In genomic region chr6:33962673-33963072, GRCh38 we compare ENCODE assay signal across 19 cellular contexts.
"Had no signal": no experiment of that assay in that cellular context is flagged by ENCODE, and none has a peak within 500 bp of the region (broad histone marks: within the 10 kb centered on the region; RNA-seq: fewer than 3 reads in every experiment).

No MANE protein-coding gene starts in this region.

- ATAC-seq: body of pancreas; natural killer cell treated with Interleukin-12 subunit alpha and Interleukin-12 subunit beta and Interleukin-15 and Interleukin-18, amount 100 ng/mL, for 72 hours; psoas muscle; SK-N-SH treated with all-trans-retinoic acid at 6 μM for 48 hours; stimulated activated naive B cell treated with anti-CD40 and anti-IgM and Interleukin-4, amounts not matched to agents 10 μg/mL and 1 μg/mL and 100 μg/mL, for 72 hours had no signal

- H3K4me1 ChIP-seq: body of pancreas, psoas muscle, tibial nerve had no signal

- H3K9me3 ChIP-seq: body of pancreas, psoas muscle had no signal

- H3K36me3 Mint-ChIP-seq: activated naive CD8-positive, alpha-beta T cell; natural killer cell treated with Interleukin-12 subunit alpha and Interleukin-12 subunit beta and Interleukin-15 and Interleukin-18, amount 100 ng/mL, for 72 hours; stimulated activated naive B cell treated with anti-CD40 and anti-IgM and Interleukin-4, amounts not matched to agents 10 μg/mL and 1 μg/mL and 100 μg/mL, for 72 hours had no signal

- H3K9me3 Mint-ChIP-seq: central memory CD8-positive, alpha-beta T cell; natural killer cell treated with Interleukin-12 subunit alpha and Interleukin-12 subunit beta and Interleukin-15 and Interleukin-18, amount 100 ng/mL, for 72 hours had no signal

- H3K27me3 ChIP-seq: body of pancreas had no signal

- H3K27ac Mint-ChIP-seq: activated naive CD8-positive, alpha-beta T cell; natural killer cell treated with Interleukin-12 subunit alpha and Interleukin-12 subunit beta and Interleukin-15 and Interleukin-18, amount 100 ng/mL, for 72 hours; stimulated activated naive B cell treated with anti-CD40 and anti-IgM and Interleukin-4, amounts not matched to agents 10 μg/mL and 1 μg/mL and 100 μg/mL, for 72 hours had no signal

- DNase-seq: activated CD4-positive, alpha-beta T cell treated with anti-CD3 and anti-CD28 coated beads for 1 hour; activated T-cell treated with anti-CD3 and anti-CD28 coated beads for 4 hours; amniotic stem cell; body of pancreas; cortex of kidney; effector CD8-positive, alpha-beta T cell; foreskin melanocyte; mesendoderm; occipital lobe; psoas muscle; stimulated activated CD4-positive, alpha-beta T cell treated with anti-CD3 and anti-CD28 coated beads, Interleukin-4, amount 100 ng/mL, for 1 hour; stimulated activated naive B cell treated with anti-CD40 and anti-IgM and Interleukin-4, amounts not matched to agents 10 μg/mL and 1 μg/mL and 100 μg/mL, for 72 hours; T1000 had no signal

- H3K36me3 ChIP-seq: sigmoid colon, tibial nerve had no signal

- H3K4me3 ChIP-seq: body of pancreas, psoas muscle, sigmoid colon, tibial nerve had no signal

- H3K4me3 Mint-ChIP-seq: activated naive CD8-positive, alpha-beta T cell; central memory CD8-positive, alpha-beta T cell; natural killer cell treated with Interleukin-12 subunit alpha and Interleukin-12 subunit beta and Interleukin-15 and Interleukin-18, amount 100 ng/mL, for 72 hours; stimulated activated naive B cell treated with anti-CD40 and anti-IgM and Interleukin-4, amounts not matched to agents 10 μg/mL and 1 μg/mL and 100 μg/mL, for 72 hours had no signal

- H3K27ac ChIP-seq: body of pancreas, psoas muscle, sigmoid colon, tibial nerve had no signal
